31 cellular contexts compared by ENCODE assay signal in genomic region chr16:55369151-55369550, GRCh38. TPM values are rescaled to one million over a fixed set of nuclear protein-coding genes. Genes with fewer than 3 reads are reported as not detected.
"Had no signal": no experiment of that assay in that cellular context is flagged by ENCODE, and none has a peak within 500 bp of the region (broad histone marks: within the 10 kb centered on the region; RNA-seq: fewer than 3 reads in every experiment).

No MANE protein-coding gene starts in this region.

- H3K36me3 ChIP-seq: brain microvascular endothelial cell, cardiac muscle cell had no signal

- H3K9ac ChIP-seq: SK-N-SH had no signal

- H3K4me3 ChIP-seq: cardiac muscle cell had no signal

- DNase-seq: activated CD4-positive, alpha-beta memory T cell treated with anti-CD3 and anti-CD28 coated beads for 36 hours; activated CD4-positive, alpha-beta T cell treated with anti-CD3 and anti-CD28 coated beads, Interleukin-2, amount 10 ng/mL, durations not matched to agents 7 days and 5 days; activated CD4-positive, CD25-positive, alpha-beta regulatory T cell; activated gamma-delta T cell; activated naive CD4-positive, alpha-beta T cell treated with anti-CD3 and anti-CD28 coated beads, Interleukin-2, amount 10 ng/mL, durations not matched to agents 7 days and 5 days; activated naive CD8-positive, alpha-beta T cell treated with anti-CD3 and anti-CD28 coated beads for 36 hours; activated T-cell treated with anti-CD3 and anti-CD28 coated beads for 4 hours; activated T-cell treated with anti-CD3 and anti-CD28 coated beads, Interleukin-2, amount 50 U/mL, for 48 hours; brain microvascular endothelial cell; Karpas-422; NCI-H1048; NCI-H1436 treated with DMSO at 0.1 percent for 48 hours; NCI-H187; NCI-H2081; NCI-H2171; NCI-H2227 treated with DMSO at 0.1 percent for 48 hours; NCI-H446 treated with DMSO at 0.1 percent for 48 hours; NCI-H524 treated with DMSO at 0.1 percent for 48 hours; NCI-H774; NK-92 treated with Interleukin-12 subunit alpha and Interleukin-12 subunit beta, amount 100 ng/mL, for 24 hours; OCI-M1; RPMI8226; SK-N-SH; T-helper 1 cell had no signal

- H3K4me2 ChIP-seq: SK-N-SH had no signal

- H3K27ac ChIP-seq: brain microvascular endothelial cell, cardiac muscle cell, VCaP had no signal

- ATAC-seq: activated T-helper 17 cell treated with anti-CD3 and anti-CD28 coated beads, Interleukin-2, amount 50 U/mL, for 72 hours; Panc1; Right ventricle myocardium inferior had no signal

- H3K9me3 ChIP-seq: SK-N-SH had no signal

RNA-seq across cellular contexts. Expression of gene IRX6, which starts 45.1 kb away (rescaled TPM):
- total RNA-seq: activated CD4-positive, alpha-beta memory T cell treated with anti-CD3 and anti-CD28 coated beads for 36 hours; activated CD4-positive, alpha-beta T cell treated with anti-CD3 and anti-CD28 coated beads, Interleukin-2, amount 10 ng/mL, durations not matched to agents 7 days and 5 days; activated CD8-positive, alpha-beta memory T cell treated with anti-CD3 and anti-CD28 coated beads for 36 hours; activated naive CD8-positive, alpha-beta T cell treated with anti-CD3 and anti-CD28 coated beads for 36 hours; activated T-helper 17 cell treated with anti-CD3 and anti-CD28 coated beads, Interleukin-2, amount 50 U/mL, for 72 hours; T-helper 2 cell treated with Interferon-gamma antibody and Interleukin-4, amounts not matched to agents 100 ng/mL and 5 ng/mL, for 36 hours had no signal
